In genomic region chr3:36700537-36701248, GRCh38 we compare ENCODE assay signal across 8 cellular contexts.
DNase-seq lines count a peak whose midpoint lies in the region; ATAC-seq, FAIRE-seq and TF ChIP-seq lines count a peak whose summit lies in the region.

No MANE protein-coding gene starts in this region.

- intact Hi-C loops in PC-3 (cut with micrococcal nuclease) = loop anchor here (1.0 to 10.0 kb wide), 10 partner anchors 22 to 734 kb away; no protein-coding TSS in a partner anchor

- H3K27me3 Mint-ChIP-seq in activated CD8-positive, alpha-beta memory T cell treated with anti-CD3 and anti-CD28 coated beads, Interleukin-2, amount 10 ng/mL, durations not matched to agents 7 days and 5 days = no peaks in the 10 kb centered on the region
- no peaks in the 10 kb centered on the region for H3K27me3 Mint-ChIP-seq in astrocyte (ENCODE audit: low read depth, unreplicated experiment)

- H3K4me1 Mint-ChIP-seq in activated CD8-positive, alpha-beta memory T cell treated with anti-CD3 and anti-CD28 coated beads, Interleukin-2, amount 10 ng/mL, durations not matched to agents 7 days and 5 days = no peaks in the 10 kb centered on the region
- peaks cover 7% of the 10 kb centered on the region for H3K4me1 Mint-ChIP-seq in astrocyte (ENCODE audit: low read depth, unreplicated experiment)

- H3K36me3 ChIP-seq in H7 (replicated peaks; ENCODE audit: control insufficient read depth, insufficient read depth, low read length) (no peaks in the 10 kb centered on the region), PC-3 (ENCODE audit: low read depth, low read length) (no peaks in the 10 kb centered on the region), astrocyte (ENCODE audit: insufficient read depth, low read length) (no peaks in the 10 kb centered on the region)

- FAIRE-seq in astrocyte (lab: Jason Lieb, UNC) = peak; percentile 34

- H2AFZ ChIP-seq in PC-3 (ENCODE audit: low read length) (no peak overlapping the region), astrocyte (ENCODE audit: low read depth, low read length) (no peak overlapping the region)

- POLR2A ChIA-PET in PC-3 (lab: Charles Lee; ENCODE audit: unreplicated experiment) = no interaction called here

- no peaks in the 10 kb centered on the region for H3K9me3 Mint-ChIP-seq in activated CD8-positive, alpha-beta memory T cell treated with anti-CD3 and anti-CD28 coated beads, Interleukin-2, amount 10 ng/mL, durations not matched to agents 7 days and 5 days (ENCODE audit: low read depth)
- peaks cover 1% of the 10 kb centered on the region for H3K9me3 Mint-ChIP-seq in astrocyte (ENCODE audit: unreplicated experiment)

- no peak overlapping the region for H3K27ac ChIP-seq in PC-3 (ENCODE audit: low read length)
- H3K27ac ChIP-seq in astrocyte (ENCODE audit: low read depth, low read length) = no peak overlapping the region

- no peaks in the 10 kb centered on the region for H3K27me3 ChIP-seq in H7 (ENCODE audit: control insufficient read depth, insufficient read depth, low read length)
- H3K27me3 ChIP-seq in PC-3 (ENCODE audit: low read length) = no peaks in the 10 kb centered on the region
- H3K27me3 ChIP-seq in astrocyte (ENCODE audit: insufficient read depth, low read length) = no peaks in the 10 kb centered on the region

- ATAC-seq in activated CD8-positive, alpha-beta memory T cell treated with anti-CD3 and anti-CD28 coated beads, Interleukin-2, amount 10 ng/mL, durations not matched to agents 7 days and 5 days = peak; percentile 65
- ATAC-seq in PC-3 = peak; percentile 74

- peak; percentile 58 for DNase-seq in activated CD8-positive, alpha-beta memory T cell treated with anti-CD3 and anti-CD28 coated beads, Interleukin-2, amount 10 ng/mL, durations not matched to agents 7 days and 5 days
- no peak for DNase-seq in activated CD8-positive, alpha-beta memory T cell treated with anti-CD3 and anti-CD28 coated beads for 24 hours
- peak; percentile 67 for DNase-seq in H7
- DNase-seq in Kasumi-1 (lab: John Stamatoyannopoulos, UW) = peak; percentile 87 to 88
- peak; percentile 81 for DNase-seq in PC-3
- DNase-seq in astrocyte (ENCODE audit: low read depth) = peak; percentile 64
- peak in 35 of 51 donors; percentile 3 to 71 (median 36) for DNase-seq in hypothalamus (lab: John Stamatoyannopoulos, UW)
- DNase-seq in smooth muscle cell of the brain vasculature (ENCODE audit: low read depth, low spot score) = peak; percentile 54

- H3K4me2 ChIP-seq in PC-3 (ENCODE audit: low read length) (peak overlapping the region; percentile 57; the same call in 1 of the 2 replicates), astrocyte (ENCODE audit: low read length) (no peak overlapping the region)

- H3K9ac ChIP-seq in PC-3 (ENCODE audit: low read length) = no peak overlapping the region
- no peak overlapping the region for H3K9ac ChIP-seq in astrocyte (ENCODE audit: low read length)

- H3K4me3 Mint-ChIP-seq in activated CD8-positive, alpha-beta memory T cell treated with anti-CD3 and anti-CD28 coated beads, Interleukin-2, amount 10 ng/mL, durations not matched to agents 7 days and 5 days = no peak overlapping the region
- H3K4me3 Mint-ChIP-seq in astrocyte (ENCODE audit: unreplicated experiment) = no peak overlapping the region

- no peak overlapping the region for H3K4me3 ChIP-seq in H7 (ENCODE audit: insufficient read depth, low read depth, low read length)
- H3K4me3 ChIP-seq in PC-3 (ENCODE audit: low read length) = no peak overlapping the region
- H3K4me3 ChIP-seq in astrocyte (ENCODE audit: insufficient read depth, low read depth, low read length) = no peak overlapping the region

- no peaks in the 10 kb centered on the region for H3K36me3 Mint-ChIP-seq in activated CD8-positive, alpha-beta memory T cell treated with anti-CD3 and anti-CD28 coated beads, Interleukin-2, amount 10 ng/mL, durations not matched to agents 7 days and 5 days
- H3K36me3 Mint-ChIP-seq in astrocyte (ENCODE audit: low read depth, unreplicated experiment) = no peaks in the 10 kb centered on the region

- H3K4me1 ChIP-seq in PC-3 (ENCODE audit: insufficient read depth, low read length) (peaks cover 16% of the 10 kb centered on the region), astrocyte (ENCODE audit: insufficient read depth, low read length) (peaks cover 9% of the 10 kb centered on the region)

- no peaks in the 10 kb centered on the region for H3F3A ChIP-seq in PC-3 (ENCODE audit: low read length, unreplicated experiment)

- no peaks in the 10 kb centered on the region for H4K20me1 ChIP-seq in PC-3 (ENCODE audit: low read length)
- H4K20me1 ChIP-seq in astrocyte (ENCODE audit: insufficient read depth, low read length) = no peaks in the 10 kb centered on the region

- H3K79me2 ChIP-seq in PC-3 (ENCODE audit: low read length) (no peaks in the 10 kb centered on the region), astrocyte (ENCODE audit: insufficient read depth, low read length) (no peaks in the 10 kb centered on the region)

- CTCF ChIA-PET in activated CD8-positive, alpha-beta memory T cell treated with anti-CD3 and anti-CD28 coated beads, Interleukin-2, amount 10 ng/mL, durations not matched to agents 7 days and 5 days (lab: Charles Lee) = interaction anchor here (1.3 to 1.4 kb wide), 2 partner anchors 9 to 735 kb away, joined by 3 read pairs; no protein-coding TSS in a partner anchor
- CTCF ChIA-PET in PC-3 (lab: Charles Lee) = interaction anchor here (0.6 to 1.9 kb wide), 4 partner anchors 22 to 734 kb away, joined by 5 to 18 read pairs (median 9); no protein-coding TSS in a partner anchor

- no peaks in the 10 kb centered on the region for H3K9me2 ChIP-seq in PC-3 (replicated peaks; ENCODE audit: low read length)

- H3K27ac Mint-ChIP-seq in activated CD8-positive, alpha-beta memory T cell treated with anti-CD3 and anti-CD28 coated beads, Interleukin-2, amount 10 ng/mL, durations not matched to agents 7 days and 5 days = no peak overlapping the region
- no peak overlapping the region for H3K27ac Mint-ChIP-seq in astrocyte (ENCODE audit: unreplicated experiment)

- TF ChIP-seq CTCF in PC-3 (conservative IDR thresholded peaks at IDR 0.05; ENCODE audit: low read depth, low read length) (peak; percentile 94), astrocyte (IDR thresholded peaks at IDR 0.05; ENCODE audit: insufficient read depth, low read depth, low read length) (peak; percentile 99)

- no TSS peak for BruUV-seq in PC-3 (replicated peaks; lab: Mats Ljungman, UMichigan)

- H3K9me3 ChIP-seq in PC-3 (ENCODE audit: low read length) (no peaks in the 10 kb centered on the region), astrocyte (ENCODE audit: insufficient read depth, low read depth, low read length) (no peaks in the 10 kb centered on the region)
